Comparison of ENCODE assay signal across 9 cellular contexts in genomic region chr13:80928241-80928640, GRCh38.
"Had no signal": no experiment of that assay in that cellular context is flagged by ENCODE, and none has a peak within 500 bp of the region (broad histone marks: within the 10 kb centered on the region; RNA-seq: fewer than 3 reads in every experiment).

No MANE protein-coding gene starts in this region.

- DNase-seq: GM23248, H9, HCEC 1CT, HFFc6, IMR-90 had no signal

- H3K9ac ChIP-seq: GM23248 had no signal

- H3K27ac ChIP-seq: GM23248, HL-60 had no signal

- H2AFZ ChIP-seq: GM23248 had no signal

- H3K27ac Mint-ChIP-seq: H9, HFFc6 had no signal

- H3K4me3 Mint-ChIP-seq: H9, HFFc6 had no signal

- H3K4me3 ChIP-seq: GM23248, K562 had no signal

- H3K9me3 Mint-ChIP-seq: H9 had no signal

- ATAC-seq: K562 had no signal

- FAIRE-seq: H1, H54, K562 had no signal

- H3K4me1 Mint-ChIP-seq: H9 had no signal
